In genomic region chr13:45441633-45442032, GRCh38 we compare ENCODE assay signal across 8 cellular contexts. TPM values are rescaled to one million over a fixed set of nuclear protein-coding genes. Genes with fewer than 3 reads are reported as not detected.
DNase-seq lines count a peak whose midpoint lies in the region; ATAC-seq and TF ChIP-seq lines count a peak whose summit lies in the region.

No MANE protein-coding gene starts in this region.

- no peaks in the 10 kb centered on the region for H3K9me3 Mint-ChIP-seq in CD8-positive, alpha-beta T cell

- peak; percentile 40 for ATAC-seq in CD8-positive, alpha-beta T cell
- ATAC-seq in GM21825 (IDR thresholded peaks at IDR 0.05; ENCODE audit: unreplicated experiment) = peak; percentile 64
- ATAC-seq in HG03280 (IDR thresholded peaks at IDR 0.05; ENCODE audit: unreplicated experiment) = no peak

- CTCF ChIA-PET in CD8-positive, alpha-beta T cell (lab: Charles Lee) = no interaction called here

- no peak overlapping the region for H3K4me3 Mint-ChIP-seq in CD8-positive, alpha-beta T cell

- no peaks in the 10 kb centered on the region for H3K36me3 ChIP-seq in CD8-positive, alpha-beta T cell (ENCODE audit: insufficient read depth, low read length)
- no peaks in the 10 kb centered on the region for H3K36me3 ChIP-seq in SK-N-MC (ENCODE audit: insufficient read depth, low read length)
- no peaks in the 10 kb centered on the region for H3K36me3 ChIP-seq in right atrium auricular region

- POLR2A ChIA-PET in CD8-positive, alpha-beta T cell (lab: Charles Lee) = no interaction called here

- H3K9me3 ChIP-seq in CD8-positive, alpha-beta T cell (ENCODE audit: low read length) = no peaks in the 10 kb centered on the region
- H3K9me3 ChIP-seq in SK-N-MC (ENCODE audit: low read depth, low read length) (no peaks in the 10 kb centered on the region), right atrium auricular region (no peaks in the 10 kb centered on the region)

- H3K9ac ChIP-seq in SK-N-MC (ENCODE audit: insufficient read length) = no peak overlapping the region

- H3K27ac ChIP-seq in CD8-positive, alpha-beta T cell (ENCODE audit: low read depth, low read length) = no peak overlapping the region
- H3K27ac ChIP-seq in SK-N-MC (peak overlapping the region; percentile 6; the same call in 1 of the 2 replicates), right atrium auricular region (peak overlapping the region; percentile 76 to 82), dorsolateral prefrontal cortex (peak overlapping the region in 2 of 59 donors; percentile 27 to 49)

- no peak for DNase-seq in CD8-positive, alpha-beta T cell
- no peak for DNase-seq in SK-N-MC (ENCODE audit: low read depth, low spot score)
- DNase-seq in right atrium auricular region (ENCODE audit: low spot score) = no peak
- no peak for DNase-seq in dorsolateral prefrontal cortex
- no peak for DNase-seq in NCI-H146 treated with DMSO at 0.1 percent for 48 hours (lab: John Stamatoyannopoulos, UW; ENCODE audit: unreplicated experiment)
- DNase-seq in posterior cingulate gyrus = no peak

- intact Hi-C loops in CD8-positive, alpha-beta T cell (cut with DNase I, micrococcal nuclease) = no loop called here
- intact Hi-C loops in dorsolateral prefrontal cortex (cut with DNase I) = no loop called here
- intact Hi-C loops in posterior cingulate gyrus (cut with DNase I) = no loop called here

- peaks cover 8% of the 10 kb centered on the region for H3K4me1 Mint-ChIP-seq in CD8-positive, alpha-beta T cell (ENCODE audit: low read depth)

- no peaks in the 10 kb centered on the region for H3K27me3 ChIP-seq in CD8-positive, alpha-beta T cell (ENCODE audit: insufficient read depth, low read length)
- H3K27me3 ChIP-seq in right atrium auricular region = no peaks in the 10 kb centered on the region
- no peaks in the 10 kb centered on the region for H3K27me3 ChIP-seq in dorsolateral prefrontal cortex

- TF ChIP-seq CTCF in CD8-positive, alpha-beta T cell (IDR thresholded peaks at IDR 0.05) = no peak
- TF ChIP-seq CTCF in right atrium auricular region (IDR thresholded peaks at IDR 0.05) = peak in 1 of 2 donors; percentile 34
- TF ChIP-seq CTCF in dorsolateral prefrontal cortex (IDR thresholded peaks at IDR 0.05 in 54 of 56, conservative IDR thresholded peaks at IDR 0.05 in 2 of 56; ENCODE audit: low read depth in 1 of 56, partially characterized antibody in 56 of 56) = peak in 1 of 56 donors; percentile 5

- no peak overlapping the region for H3K27ac Mint-ChIP-seq in CD8-positive, alpha-beta T cell

- H3K4me3 ChIP-seq in CD8-positive, alpha-beta T cell (ENCODE audit: low read depth, low read length) = no peak overlapping the region
- H3K4me3 ChIP-seq in SK-N-MC (no peak overlapping the region), right atrium auricular region (no peak overlapping the region), dorsolateral prefrontal cortex (no peak overlapping the region)

- no peaks in the 10 kb centered on the region for H3K27me3 Mint-ChIP-seq in CD8-positive, alpha-beta T cell (ENCODE audit: low read depth)

- H3K36me3 Mint-ChIP-seq in CD8-positive, alpha-beta T cell = no peaks in the 10 kb centered on the region

- H3K4me1 ChIP-seq in CD8-positive, alpha-beta T cell (ENCODE audit: insufficient read depth, low read length) = peaks cover 3% of the 10 kb centered on the region
- H3K4me1 ChIP-seq in right atrium auricular region = peaks cover 0 to 21% of the 10 kb centered on the region in 2 donors

RNA-seq across cellular contexts. Expression of gene COG3, which starts 23.1 kb away (rescaled TPM):
- 10 to 100 TPM; 45.9 to 47.6 TPM for total RNA-seq in CD8-positive, alpha-beta T cell
- total RNA-seq in right atrium auricular region (10 to 100 TPM; 15.7 to 20.3 TPM), dorsolateral prefrontal cortex (10 to 100 TPM; 17.6 to 36.0 (median 27.1) TPM)

RNA-seq across cellular contexts. Expression of gene SLC25A30, which starts 23.5 kb away (rescaled TPM):
- 10 to 100 TPM; 37.7 to 40.5 TPM for total RNA-seq in CD8-positive, alpha-beta T cell
- 10 to 100 TPM; 32.6 to 38.4 TPM for total RNA-seq in right atrium auricular region
- 10 to 100 TPM in 105 of 120 experiments, 1 to 10 TPM in 15; 7.9 to 24.9 (median 13.0) TPM for total RNA-seq in dorsolateral prefrontal cortex
